ENCODE assay signal across 9 cellular contexts in genomic region chr12:29591140-29592020, GRCh38.
A peak's percentile ranks its signal among the peaks of the same experiment; 100 is the strongest.
DNase-seq lines count a peak whose midpoint lies in the region; ATAC-seq and TF ChIP-seq lines count a peak whose summit lies in the region.
"Had no signal": no experiment of that assay in that cellular context is flagged by ENCODE, and none has a peak within 500 bp of the region (broad histone marks: within the 10 kb centered on the region; RNA-seq: fewer than 3 reads in every experiment).

No MANE protein-coding gene starts in this region.

- CTCF ChIA-PET in WTC11 (lab: Charles Lee) (interaction anchor here (1.4 kb wide), 1 partner anchor 10 kb away, joined by 4 read pairs; no protein-coding TSS in a partner anchor), T-cell (lab: Charles Lee) (no interaction called here)

- H3K27me3 Mint-ChIP-seq in WTC11 (ENCODE audit: low read depth) (peaks cover 49% of the 10 kb centered on the region), T-cell (peaks cover 13 to 19% of the 10 kb centered on the region in 2 donors)
- peaks cover 0 to 8% of the 10 kb centered on the region in 2 donors for H3K27me3 Mint-ChIP-seq in stimulated activated naive B cell treated with anti-CD40 and anti-IgM and Interleukin-4, amounts not matched to agents 10 μg/mL and 1 μg/mL and 100 μg/mL, for 72 hours

- H3K4me3 Mint-ChIP-seq in WTC11: peak overlapping the region; percentile 38
- H3K4me3 Mint-ChIP-seq in T-cell: no peak overlapping the region
- no peak overlapping the region for H3K4me3 Mint-ChIP-seq in stimulated activated naive B cell treated with anti-CD40 and anti-IgM and Interleukin-4, amounts not matched to agents 10 μg/mL and 1 μg/mL and 100 μg/mL, for 72 hours

- H3K4me1 Mint-ChIP-seq in WTC11 (peaks cover 44% of the 10 kb centered on the region), T-cell (no peaks in the 10 kb centered on the region)
- H3K4me1 Mint-ChIP-seq in stimulated activated naive B cell treated with anti-CD40 and anti-IgM and Interleukin-4, amounts not matched to agents 10 μg/mL and 1 μg/mL and 100 μg/mL, for 72 hours: no peaks in the 10 kb centered on the region

- TF ChIP-seq CTCF in GM12873 (IDR thresholded peaks at IDR 0.05; ENCODE audit: insufficient read depth, low read depth, low read length, missing control alignments) (peak; percentile 24), WTC11 (IDR thresholded peaks at IDR 0.05) (no peak)

- DNase-seq in WTC11 (ENCODE audit: low spot score): peak; percentile 50
- no peak for DNase-seq in left cardiac atrium
- peak; percentile 51 for DNase-seq in retina
- no peak for DNase-seq in GF-D8 (lab: John Stamatoyannopoulos, UW)
- no peak for DNase-seq in SKM-1 treated with dmso at 0.1 percent for 144 hours (lab: John Stamatoyannopoulos, UW; ENCODE audit: unreplicated experiment)
- DNase-seq in T-cell: no peak
- DNase-seq in stimulated activated naive B cell treated with anti-CD40 and anti-IgM and Interleukin-4, amounts not matched to agents 10 μg/mL and 1 μg/mL and 100 μg/mL, for 72 hours: no peak
- DNase-seq: DMS53 had no signal

- peak overlapping the region; percentile 88 for H3K27ac Mint-ChIP-seq in WTC11
- H3K27ac Mint-ChIP-seq in T-cell: no peak overlapping the region
- no peak overlapping the region for H3K27ac Mint-ChIP-seq in stimulated activated naive B cell treated with anti-CD40 and anti-IgM and Interleukin-4, amounts not matched to agents 10 μg/mL and 1 μg/mL and 100 μg/mL, for 72 hours

- peaks cover 10% of the 10 kb centered on the region for H3K36me3 Mint-ChIP-seq in WTC11
- no peaks in the 10 kb centered on the region for H3K36me3 Mint-ChIP-seq in T-cell
- no peaks in the 10 kb centered on the region for H3K36me3 Mint-ChIP-seq in stimulated activated naive B cell treated with anti-CD40 and anti-IgM and Interleukin-4, amounts not matched to agents 10 μg/mL and 1 μg/mL and 100 μg/mL, for 72 hours

- POLR2A ChIA-PET in WTC11 (lab: Charles Lee): no interaction called here
- POLR2A ChIA-PET in T-cell (lab: Charles Lee): no interaction called here

- intact Hi-C loops in left cardiac atrium (cut with DNase I): no loop called here

- H3K9me3 Mint-ChIP-seq in WTC11 (peaks cover 8% of the 10 kb centered on the region), T-cell (no peaks in the 10 kb centered on the region)
- H3K9me3 Mint-ChIP-seq in stimulated activated naive B cell treated with anti-CD40 and anti-IgM and Interleukin-4, amounts not matched to agents 10 μg/mL and 1 μg/mL and 100 μg/mL, for 72 hours: no peaks in the 10 kb centered on the region

- peak; percentile 97 for ATAC-seq in WTC11
- peak; percentile 75 to 90 for ATAC-seq in left cardiac atrium
- ATAC-seq in T-cell (replicated peaks in 1 of 4): no peak
- ATAC-seq in stimulated activated naive B cell treated with anti-CD40 and anti-IgM and Interleukin-4, amounts not matched to agents 10 μg/mL and 1 μg/mL and 100 μg/mL, for 72 hours (replicated peaks): no peak

TF ChIP-seq in WTC11, 78 proteins besides CTCF, POLR2A, EP300 and RAD21:
- TF ChIP-seq NFE2L1 (CRISPR knock-in tag; IDR thresholded peaks at IDR 0.05): peak; percentile 60; the same call in 1 of the 2 replicates
- no peak for TF ChIP-seq KAT7 (CRISPR knock-in tag; IDR thresholded peaks at IDR 0.05; ENCODE audit: borderline replicate concordance)
- TF ChIP-seq, protein P1, sequence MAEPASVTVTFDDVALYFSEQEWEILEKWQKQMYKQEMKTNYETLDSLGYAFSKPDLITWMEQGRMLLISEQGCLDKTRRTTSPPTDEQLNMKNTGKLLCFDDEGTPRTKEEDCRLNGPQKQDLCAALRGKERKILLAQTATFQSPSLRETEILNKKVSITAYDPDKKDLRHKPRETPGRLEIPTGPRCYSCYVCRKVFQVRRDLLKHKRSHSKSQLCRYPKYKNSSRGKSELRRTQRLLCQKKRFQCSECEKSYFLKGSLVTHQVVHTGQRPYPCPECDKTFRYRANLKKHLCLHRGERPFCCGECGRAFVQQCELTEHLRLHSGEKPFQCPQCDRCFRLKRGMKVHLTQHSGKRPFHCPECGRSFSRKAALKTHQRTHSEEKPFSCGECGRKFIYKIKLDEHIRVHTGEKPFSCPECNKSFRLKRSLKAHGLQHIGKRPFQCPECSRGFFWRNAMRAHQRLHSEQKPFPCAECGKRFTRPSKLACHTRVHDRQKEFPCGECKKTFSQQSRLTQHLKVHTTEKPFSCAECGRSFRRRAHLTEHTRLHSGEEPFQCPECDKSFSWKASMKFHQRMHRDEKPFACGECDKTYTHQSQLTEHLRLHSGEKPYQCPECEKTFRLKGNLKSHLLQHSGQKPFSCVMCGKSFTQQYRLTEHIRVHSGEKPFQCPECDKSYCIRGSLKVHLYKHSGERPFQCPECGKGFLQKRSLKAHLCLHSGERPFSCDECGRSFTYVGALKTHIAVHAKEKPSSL (CRISPR knock-in tag; conservative IDR thresholded peaks at IDR 0.05): no peak
- peak; percentile 15; the same call in 1 of the 2 replicates for TF ChIP-seq MAX (CRISPR knock-in tag; IDR thresholded peaks at IDR 0.05)
- peak; percentile 45; the same call in 1 of the 2 replicates for TF ChIP-seq FOXP4 (CRISPR knock-in tag; IDR thresholded peaks at IDR 0.05)

Comparison
In these comparisons a context has a peak if more than half of its experiments do, and no peak if none do; other contexts are left out.
1. ATAC-seq: peak in WTC11 (single experiment) and left cardiac atrium (2 of 2); none in T-cell (0 of 4) and stimulated activated naive B cell treated with anti-CD40 and anti-IgM and Interleukin-4, amounts not matched to agents 10 μg/mL and 1 μg/mL and 100 μg/mL, for 72 hours (0 of 2).
2. DNase-seq: peak in WTC11 (single experiment) and retina (single experiment); none in left cardiac atrium (single experiment), GF-D8 (single experiment), SKM-1 treated with dmso at 0.1 percent for 144 hours (single experiment), T-cell (0 of 34) and stimulated activated naive B cell treated with anti-CD40 and anti-IgM and Interleukin-4, amounts not matched to agents 10 μg/mL and 1 μg/mL and 100 μg/mL, for 72 hours (single experiment).